8 cellular contexts compared by ENCODE assay signal in the genomic region with DNA sequence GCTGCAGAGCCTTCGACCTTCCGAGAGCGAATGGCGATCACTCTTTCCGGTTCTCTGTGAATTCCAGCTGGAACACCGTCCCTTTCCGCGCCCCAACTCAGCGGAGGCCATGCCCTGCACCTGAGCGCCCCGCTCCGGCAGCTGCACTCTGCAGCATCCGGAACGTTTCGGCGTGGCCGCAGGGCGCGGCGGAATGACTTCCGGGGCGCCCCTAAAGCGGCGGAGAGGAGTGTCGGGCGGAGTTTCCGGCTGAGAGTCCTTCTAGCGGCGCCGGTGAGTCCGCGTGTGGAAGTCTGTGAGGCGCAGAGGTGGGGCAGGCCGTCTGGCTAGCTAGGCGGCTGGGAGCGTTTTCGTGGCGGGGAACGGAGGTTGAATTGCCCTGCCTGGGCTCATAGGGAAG.
A peak's percentile ranks its signal among the peaks of the same experiment; 100 is the strongest.
DNase-seq lines count a peak whose midpoint lies in the region; ATAC-seq lines count a peak whose summit lies in the region.
"Not testable (repeated sequence)": the region's sequence is repeated elsewhere in the genome, so short reads cannot be mapped to it uniquely, and the experiment has no call there.

A gene (plus strand): TSS at position 252 of the 400 bp plus-strand sequence.

- not testable (repeated sequence) for H3K9me3 Mint-ChIP-seq in activated CD8-positive, alpha-beta T cell treated with anti-CD3 and anti-CD28 coated beads, Interleukin-2, amount 10 ng/mL, durations not matched to agents 7 days and 5 days (ENCODE audit: insufficient read depth); stimulated activated memory B cell treated with anti-CD40 and anti-IgM and Interleukin-4, amounts not matched to agents 10 μg/mL and 1 μg/mL and 100 μg/mL, for 72 hours

- H3K27me3 Mint-ChIP-seq in activated CD8-positive, alpha-beta T cell treated with anti-CD3 and anti-CD28 coated beads, Interleukin-2, amount 10 ng/mL, durations not matched to agents 7 days and 5 days (ENCODE audit: low read depth); stimulated activated memory B cell treated with anti-CD40 and anti-IgM and Interleukin-4, amounts not matched to agents 10 μg/mL and 1 μg/mL and 100 μg/mL, for 72 hours: not testable (repeated sequence)

- not testable (repeated sequence) for H3K27ac Mint-ChIP-seq in activated CD8-positive, alpha-beta T cell treated with anti-CD3 and anti-CD28 coated beads, Interleukin-2, amount 10 ng/mL, durations not matched to agents 7 days and 5 days; stimulated activated memory B cell treated with anti-CD40 and anti-IgM and Interleukin-4, amounts not matched to agents 10 μg/mL and 1 μg/mL and 100 μg/mL, for 72 hours

- ATAC-seq in GM18508 (IDR thresholded peaks at IDR 0.05; ENCODE audit: insufficient read depth, unreplicated experiment) (peak; percentile 81), GM19397 (IDR thresholded peaks at IDR 0.05; ENCODE audit: unreplicated experiment) (peak; percentile 98), GM21786 (IDR thresholded peaks at IDR 0.05; ENCODE audit: unreplicated experiment) (peak; percentile 97), HG02981 (IDR thresholded peaks at IDR 0.05; ENCODE audit: unreplicated experiment) (peak; percentile 95), HG03442 (IDR thresholded peaks at IDR 0.05; ENCODE audit: unreplicated experiment) (peak; percentile 98), left ventricle myocardium superior (peak; percentile 99)
- peak; percentile 100 for ATAC-seq in activated CD8-positive, alpha-beta T cell treated with anti-CD3 and anti-CD28 coated beads, Interleukin-2, amount 10 ng/mL, durations not matched to agents 7 days and 5 days
- ATAC-seq in stimulated activated memory B cell treated with anti-CD40 and anti-IgM and Interleukin-4, amounts not matched to agents 10 μg/mL and 1 μg/mL and 100 μg/mL, for 72 hours = peak; percentile 100

- CTCF ChIA-PET in activated CD8-positive, alpha-beta T cell treated with anti-CD3 and anti-CD28 coated beads, Interleukin-2, amount 10 ng/mL, durations not matched to agents 7 days and 5 days (lab: Charles Lee) = not testable (repeated sequence)

- H3K36me3 Mint-ChIP-seq in activated CD8-positive, alpha-beta T cell treated with anti-CD3 and anti-CD28 coated beads, Interleukin-2, amount 10 ng/mL, durations not matched to agents 7 days and 5 days (ENCODE audit: low read depth); stimulated activated memory B cell treated with anti-CD40 and anti-IgM and Interleukin-4, amounts not matched to agents 10 μg/mL and 1 μg/mL and 100 μg/mL, for 72 hours: not testable (repeated sequence)

- intact Hi-C loops in left ventricle myocardium superior (cut with micrococcal nuclease) = not testable (repeated sequence)

- POLR2A ChIA-PET in activated CD8-positive, alpha-beta T cell treated with anti-CD3 and anti-CD28 coated beads, Interleukin-2, amount 10 ng/mL, durations not matched to agents 7 days and 5 days (lab: Charles Lee) = not testable (repeated sequence)

- not testable (repeated sequence) for H3K4me1 Mint-ChIP-seq in activated CD8-positive, alpha-beta T cell treated with anti-CD3 and anti-CD28 coated beads, Interleukin-2, amount 10 ng/mL, durations not matched to agents 7 days and 5 days (ENCODE audit: low read depth); stimulated activated memory B cell treated with anti-CD40 and anti-IgM and Interleukin-4, amounts not matched to agents 10 μg/mL and 1 μg/mL and 100 μg/mL, for 72 hours

- not testable (repeated sequence) for H3K4me3 Mint-ChIP-seq in activated CD8-positive, alpha-beta T cell treated with anti-CD3 and anti-CD28 coated beads, Interleukin-2, amount 10 ng/mL, durations not matched to agents 7 days and 5 days; stimulated activated memory B cell treated with anti-CD40 and anti-IgM and Interleukin-4, amounts not matched to agents 10 μg/mL and 1 μg/mL and 100 μg/mL, for 72 hours

- not testable (repeated sequence) for DNase-seq in activated CD8-positive, alpha-beta T cell treated with anti-CD3 and anti-CD28 coated beads, Interleukin-2, amount 10 ng/mL, durations not matched to agents 7 days and 5 days; left ventricle myocardium superior
